29 cellular contexts compared by ENCODE assay signal in the genomic region with DNA sequence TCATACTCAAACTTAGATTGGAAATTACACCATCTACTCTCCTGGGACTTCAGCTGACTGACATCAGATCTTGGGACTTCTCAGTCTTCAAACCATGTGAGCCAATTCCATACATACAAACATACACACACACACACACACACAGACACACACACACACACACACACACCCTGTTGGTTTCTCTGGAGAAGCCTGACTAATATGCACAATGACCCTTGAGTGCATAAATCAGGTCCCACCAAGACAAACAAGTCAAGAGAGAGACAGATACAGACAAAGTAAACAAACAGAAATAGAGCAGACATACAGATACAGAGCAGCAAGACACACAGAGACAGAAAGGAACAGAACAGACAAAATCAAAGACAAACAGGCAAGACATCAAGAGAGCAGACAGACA.
"Had no signal": no experiment of that assay in that cellular context is flagged by ENCODE, and none has a peak within 500 bp of the region (broad histone marks: within the 10 kb centered on the region; RNA-seq: fewer than 3 reads in every experiment).

No MANE protein-coding gene starts in this region.

- H3K9me3 ChIP-seq: Peyer's patch, SJCRH30, SK-N-SH had no signal

- H3K4me3 Mint-ChIP-seq: activated CD4-positive, alpha-beta memory T cell treated with anti-CD3 and anti-CD28 coated beads, Interleukin-2, amount 10 ng/mL, durations not matched to agents 7 days and 5 days; activated CD4-positive, alpha-beta T cell treated with anti-CD3 and anti-CD28 coated beads for 36 hours; activated naive CD4-positive, alpha-beta T cell treated with anti-CD3 and anti-CD28 coated beads for 36 hours; activated naive CD8-positive, alpha-beta T cell; activated T-helper 17 cell treated with anti-CD3 and anti-CD28 coated beads, Interleukin-2, amount 50 U/mL, for 72 hours; brain had no signal

- DNase-seq: activated CD4-positive, alpha-beta memory T cell treated with anti-CD3 and anti-CD28 coated beads, Interleukin-2, amount 10 ng/mL, durations not matched to agents 7 days and 5 days; activated CD4-positive, alpha-beta T cell treated with anti-CD3 and anti-CD28 coated beads for 36 hours; activated CD4-positive, alpha-beta T cell treated with anti-CD3 and anti-CD28 coated beads, Interleukin-2, amount 50 U/mL, for 1 hour; activated gamma-delta T cell; activated naive CD4-positive, alpha-beta T cell treated with anti-CD3 and anti-CD28 coated beads for 36 hours; activated T-cell treated with anti-CD3 and anti-CD28 coated beads for 4 hours; activated T-cell treated with anti-CD3 and anti-CD28 coated beads, Interleukin-2, amount 50 U/mL, for 48 hours; amygdala; KG1; NCI-H1048; NCI-H1436; NCI-H1694 treated with DMSO at 0.1 percent for 48 hours; NCI-H2029 treated with DMSO at 0.1 percent for 48 hours; NCI-H2171 treated with DMSO at 0.1 percent for 48 hours; NCI-H226; NCI-H526; NK-92 treated with Interleukin-12 subunit alpha and Interleukin-12 subunit beta, amount 100 ng/mL, for 24 hours; OCI-M1; Peyer's patch; Right ventricle myocardium superior; SJCRH30; SK-N-SH; T-helper 1 cell; WERI-Rb-1 had no signal

- H3K36me3 Mint-ChIP-seq: activated naive CD8-positive, alpha-beta T cell; brain had no signal

- H3K4me1 ChIP-seq: Peyer's patch, SJCRH30 had no signal

- H3K9me2 ChIP-seq: SK-N-SH had no signal

- H3K27ac ChIP-seq: cardiac muscle cell, Peyer's patch, RWPE1, SJCRH30, WERI-Rb-1 had no signal

- H3K9me3 Mint-ChIP-seq: activated CD4-positive, alpha-beta memory T cell treated with anti-CD3 and anti-CD28 coated beads, Interleukin-2, amount 10 ng/mL, durations not matched to agents 7 days and 5 days; activated T-helper 17 cell treated with anti-CD3 and anti-CD28 coated beads, Interleukin-2, amount 50 U/mL, for 72 hours had no signal

- H3K27me3 ChIP-seq: cardiac muscle cell, Peyer's patch had no signal

- H3K27me3 Mint-ChIP-seq: brain had no signal

- H3K4me3 ChIP-seq: cardiac muscle cell, Peyer's patch, SJCRH30 had no signal

- ATAC-seq: activated CD4-positive, alpha-beta T cell treated with anti-CD3 and anti-CD28 coated beads for 36 hours; activated T-helper 17 cell treated with anti-CD3 and anti-CD28 coated beads, Interleukin-2, amount 50 U/mL, for 72 hours had no signal

- H3K36me3 ChIP-seq: cardiac muscle cell, Peyer's patch, SJCRH30, WERI-Rb-1 had no signal

- H3K4me1 Mint-ChIP-seq: activated CD4-positive, alpha-beta memory T cell treated with anti-CD3 and anti-CD28 coated beads, Interleukin-2, amount 10 ng/mL, durations not matched to agents 7 days and 5 days; activated CD4-positive, alpha-beta T cell treated with anti-CD3 and anti-CD28 coated beads for 36 hours; activated T-helper 17 cell treated with anti-CD3 and anti-CD28 coated beads, Interleukin-2, amount 50 U/mL, for 72 hours had no signal

- H3K27ac Mint-ChIP-seq: activated CD4-positive, alpha-beta memory T cell treated with anti-CD3 and anti-CD28 coated beads, Interleukin-2, amount 10 ng/mL, durations not matched to agents 7 days and 5 days; activated CD4-positive, alpha-beta T cell treated with anti-CD3 and anti-CD28 coated beads for 36 hours; activated naive CD4-positive, alpha-beta T cell treated with anti-CD3 and anti-CD28 coated beads for 36 hours; activated naive CD8-positive, alpha-beta T cell; activated T-helper 17 cell treated with anti-CD3 and anti-CD28 coated beads, Interleukin-2, amount 50 U/mL, for 72 hours had no signal

- H3K4me2 ChIP-seq: SK-N-SH had no signal
